Comparison of ENCODE assay signal across 1 cellular context in genomic region chr14:95265106-95266094, GRCh38.
TF ChIP-seq lines count a peak whose summit lies in the region.

No MANE protein-coding gene starts in this region.

TF ChIP-seq in GM12878, 131 proteins besides CTCF, POLR2A, EP300 and RAD21 (continued from another document and continues in another):
- TF ChIP-seq ZNF592 (IDR thresholded peaks at IDR 0.05) (no peak), SIN3A (IDR thresholded peaks at IDR 0.05; ENCODE audit: low read depth, low read length) (no peak), SMAD1 (IDR thresholded peaks at IDR 0.05; ENCODE audit: low read depth, partially characterized antibody) (peak; percentile 45), EGR1 (IDR thresholded peaks at IDR 0.05; ENCODE audit: borderline replicate concordance in 1 of 2, low read depth in 2 of 2, low read length in 2 of 2) (peak in 1 of 2 experiments; percentile 73; a peak in 2 of 3 replicates), CREM (IDR thresholded peaks at IDR 0.05; ENCODE audit: low read depth) (peak; percentile 95), PBX3 (IDR thresholded peaks at IDR 0.05; ENCODE audit: insufficient replicate concordance, low read depth, low read length) (peak; percentile 50), SP1 (IDR thresholded peaks at IDR 0.05; ENCODE audit: low read depth, low read length) (peak; percentile 86), KDM1A (IDR thresholded peaks at IDR 0.05; ENCODE audit: borderline replicate concordance) (no peak), YY1 (IDR thresholded peaks at IDR 0.05; ENCODE audit: low read depth, low read length) (no peak), NR2F1 (conservative IDR thresholded peaks at IDR 0.05) (peak; percentile 69; the same call in 1 of the 2 replicates), WRNIP1 (IDR thresholded peaks at IDR 0.05; ENCODE audit: borderline replicate concordance, low read depth, low read length) (0 out of 2 replicates have a peak, but pooled peaks have one; percentile 79), PML (IDR thresholded peaks at IDR 0.05; ENCODE audit: low read length) (peak; percentile 91), SUPT20H (IDR thresholded peaks at IDR 0.05; ENCODE audit: borderline replicate concordance, control insufficient read depth, low read depth, low read length) (no peak), NFYA (IDR thresholded peaks at IDR 0.05; ENCODE audit: borderline replicate concordance, low read depth, low read length) (no peak), SUZ12 (IDR thresholded peaks at IDR 0.05; ENCODE audit: unreplicated experiment) (no peak), BHLHE40 (IDR thresholded peaks at IDR 0.05; ENCODE audit: borderline replicate concordance in 1 of 2, low read depth in 2 of 2, low read length in 1 of 2) (peak; percentile 70 to 74; a peak in 3 of 4 replicates), BCL11A (IDR thresholded peaks at IDR 0.05; ENCODE audit: low read depth, low read length) (peak; percentile 100), LARP7 (IDR thresholded peaks at IDR 0.05) (no peak), CREB1 (IDR thresholded peaks at IDR 0.05; ENCODE audit: low read depth) (peak; percentile 61; the same call in 1 of the 2 replicates), ETV6 (conservative IDR thresholded peaks at IDR 0.05 in 1 of 2, IDR thresholded peaks at IDR 0.05 in 1 of 2; ENCODE audit: borderline replicate concordance in 1 of 2, low read depth in 1 of 2) (peak in 1 of 2 experiments; percentile 99; a peak in 2 of 4 replicates), ZBTB4 (CRISPR knock-in tag; IDR thresholded peaks at IDR 0.05) (no peak), ATF7 (IDR thresholded peaks at IDR 0.05; ENCODE audit: low read depth) (peak; percentile 90), ZNF217 (IDR thresholded peaks at IDR 0.05) (no peak; the same call in none of the 2 replicates), PKNOX1 (IDR thresholded peaks at IDR 0.05) (peak; percentile 34; the same call in 1 of the 2 replicates), TCF12 (IDR thresholded peaks at IDR 0.05; ENCODE audit: low read depth, low read length) (peak; percentile 99), IKZF2 (IDR thresholded peaks at IDR 0.05) (peak; percentile 100), STAT3 (IDR thresholded peaks at IDR 0.05; ENCODE audit: low read depth, low read length) (peak; percentile 89; the same call in 1 of the 2 replicates), MTA2 (IDR thresholded peaks at IDR 0.05; ENCODE audit: low read depth) (peak; percentile 97), SMC3 (IDR thresholded peaks at IDR 0.05; ENCODE audit: borderline replicate concordance, low read length) (peak; percentile 29; the same call in 1 of the 2 replicates), CBX5 (IDR thresholded peaks at IDR 0.05; ENCODE audit: low read depth) (peak; percentile 82; the same call in 1 of the 2 replicates), SIX5 (IDR thresholded peaks at IDR 0.05; ENCODE audit: low read depth, low read length, severe bottlenecking) (no peak), RB1 (IDR thresholded peaks at IDR 0.05; ENCODE audit: borderline replicate concordance) (0 out of 2 replicates have a peak, but pooled peaks have one; percentile 25), POU2F2 (IDR thresholded peaks at IDR 0.05; ENCODE audit: borderline replicate concordance, low read depth, low read length) (peak; percentile 97), IRF3 (IDR thresholded peaks at IDR 0.05) (no peak), GATAD2B (conservative IDR thresholded peaks at IDR 0.05; ENCODE audit: low read depth) (peak; percentile 91)
- TF ChIP-seq, protein P1, sequence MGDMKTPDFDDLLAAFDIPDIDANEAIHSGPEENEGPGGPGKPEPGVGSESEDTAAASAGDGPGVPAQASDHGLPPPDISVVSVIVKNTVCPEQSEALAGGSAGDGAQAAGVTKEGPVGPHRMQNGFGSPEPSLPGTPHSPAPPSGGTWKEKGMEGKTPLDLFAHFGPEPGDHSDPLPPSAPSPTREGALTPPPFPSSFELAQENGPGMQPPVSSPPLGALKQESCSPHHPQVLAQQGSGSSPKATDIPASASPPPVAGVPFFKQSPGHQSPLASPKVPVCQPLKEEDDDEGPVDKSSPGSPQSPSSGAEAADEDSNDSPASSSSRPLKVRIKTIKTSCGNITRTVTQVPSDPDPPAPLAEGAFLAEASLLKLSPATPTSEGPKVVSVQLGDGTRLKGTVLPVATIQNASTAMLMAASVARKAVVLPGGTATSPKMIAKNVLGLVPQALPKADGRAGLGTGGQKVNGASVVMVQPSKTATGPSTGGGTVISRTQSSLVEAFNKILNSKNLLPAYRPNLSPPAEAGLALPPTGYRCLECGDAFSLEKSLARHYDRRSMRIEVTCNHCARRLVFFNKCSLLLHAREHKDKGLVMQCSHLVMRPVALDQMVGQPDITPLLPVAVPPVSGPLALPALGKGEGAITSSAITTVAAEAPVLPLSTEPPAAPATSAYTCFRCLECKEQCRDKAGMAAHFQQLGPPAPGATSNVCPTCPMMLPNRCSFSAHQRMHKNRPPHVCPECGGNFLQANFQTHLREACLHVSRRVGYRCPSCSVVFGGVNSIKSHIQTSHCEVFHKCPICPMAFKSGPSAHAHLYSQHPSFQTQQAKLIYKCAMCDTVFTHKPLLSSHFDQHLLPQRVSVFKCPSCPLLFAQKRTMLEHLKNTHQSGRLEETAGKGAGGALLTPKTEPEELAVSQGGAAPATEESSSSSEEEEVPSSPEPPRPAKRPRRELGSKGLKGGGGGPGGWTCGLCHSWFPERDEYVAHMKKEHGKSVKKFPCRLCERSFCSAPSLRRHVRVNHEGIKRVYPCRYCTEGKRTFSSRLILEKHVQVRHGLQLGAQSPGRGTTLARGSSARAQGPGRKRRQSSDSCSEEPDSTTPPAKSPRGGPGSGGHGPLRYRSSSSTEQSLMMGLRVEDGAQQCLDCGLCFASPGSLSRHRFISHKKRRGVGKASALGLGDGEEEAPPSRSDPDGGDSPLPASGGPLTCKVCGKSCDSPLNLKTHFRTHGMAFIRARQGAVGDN (IDR thresholded peaks at IDR 0.05) = no peak
- TF ChIP-seq, protein P2, sequence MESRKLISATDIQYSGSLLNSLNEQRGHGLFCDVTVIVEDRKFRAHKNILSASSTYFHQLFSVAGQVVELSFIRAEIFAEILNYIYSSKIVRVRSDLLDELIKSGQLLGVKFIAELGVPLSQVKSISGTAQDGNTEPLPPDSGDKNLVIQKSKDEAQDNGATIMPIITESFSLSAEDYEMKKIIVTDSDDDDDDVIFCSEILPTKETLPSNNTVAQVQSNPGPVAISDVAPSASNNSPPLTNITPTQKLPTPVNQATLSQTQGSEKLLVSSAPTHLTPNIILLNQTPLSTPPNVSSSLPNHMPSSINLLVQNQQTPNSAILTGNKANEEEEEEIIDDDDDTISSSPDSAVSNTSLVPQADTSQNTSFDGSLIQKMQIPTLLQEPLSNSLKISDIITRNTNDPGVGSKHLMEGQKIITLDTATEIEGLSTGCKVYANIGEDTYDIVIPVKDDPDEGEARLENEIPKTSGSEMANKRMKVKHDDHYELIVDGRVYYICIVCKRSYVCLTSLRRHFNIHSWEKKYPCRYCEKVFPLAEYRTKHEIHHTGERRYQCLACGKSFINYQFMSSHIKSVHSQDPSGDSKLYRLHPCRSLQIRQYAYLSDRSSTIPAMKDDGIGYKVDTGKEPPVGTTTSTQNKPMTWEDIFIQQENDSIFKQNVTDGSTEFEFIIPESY (IDR thresholded peaks at IDR 0.05) = no peak
- TF ChIP-seq, protein P3, sequence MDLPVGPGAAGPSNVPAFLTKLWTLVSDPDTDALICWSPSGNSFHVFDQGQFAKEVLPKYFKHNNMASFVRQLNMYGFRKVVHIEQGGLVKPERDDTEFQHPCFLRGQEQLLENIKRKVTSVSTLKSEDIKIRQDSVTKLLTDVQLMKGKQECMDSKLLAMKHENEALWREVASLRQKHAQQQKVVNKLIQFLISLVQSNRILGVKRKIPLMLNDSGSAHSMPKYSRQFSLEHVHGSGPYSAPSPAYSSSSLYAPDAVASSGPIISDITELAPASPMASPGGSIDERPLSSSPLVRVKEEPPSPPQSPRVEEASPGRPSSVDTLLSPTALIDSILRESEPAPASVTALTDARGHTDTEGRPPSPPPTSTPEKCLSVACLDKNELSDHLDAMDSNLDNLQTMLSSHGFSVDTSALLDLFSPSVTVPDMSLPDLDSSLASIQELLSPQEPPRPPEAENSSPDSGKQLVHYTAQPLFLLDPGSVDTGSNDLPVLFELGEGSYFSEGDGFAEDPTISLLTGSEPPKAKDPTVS (IDR thresholded peaks at IDR 0.05; ENCODE audit: low read depth, low read length) = no peak
